15 cellular contexts compared by ENCODE assay signal in genomic region chr22:48070760-48071159, GRCh38.
"Had no signal": no experiment of that assay in that cellular context is flagged by ENCODE, and none has a peak within 500 bp of the region (broad histone marks: within the 10 kb centered on the region; RNA-seq: fewer than 3 reads in every experiment).

No MANE protein-coding gene starts in this region.

- H3K9me3 ChIP-seq: ascending aorta, lower lobe of right lung, neutrophil had no signal

- H3K4me3 ChIP-seq: ascending aorta, coronary artery, lower lobe of right lung, stomach had no signal

- H3K27ac ChIP-seq: ascending aorta, coronary artery, lower lobe of right lung, neutrophil, parathyroid adenoma, stomach had no signal

- H3K36me3 Mint-ChIP-seq: activated naive CD4-positive, alpha-beta T cell treated with anti-CD3 and anti-CD28 coated beads, Interleukin-2, amount 50 U/mL, for 24 hours; natural killer cell; stimulated activated effector memory CD8-positive, alpha-beta T cell treated with anti-CD3 and anti-CD28 coated beads, Interleukin-12 subunit alpha, Interleukin-12 subunit beta, amount 100 ng/mL, for 72 hours; type B pancreatic cell had no signal

- H3K27me3 ChIP-seq: ascending aorta, neutrophil, stomach had no signal

- H3K27ac Mint-ChIP-seq: activated naive CD4-positive, alpha-beta T cell treated with anti-CD3 and anti-CD28 coated beads, Interleukin-2, amount 50 U/mL, for 24 hours; natural killer cell; stimulated activated effector memory CD8-positive, alpha-beta T cell treated with anti-CD3 and anti-CD28 coated beads, Interleukin-12 subunit alpha, Interleukin-12 subunit beta, amount 100 ng/mL, for 72 hours; type B pancreatic cell had no signal

- H2AFZ ChIP-seq: parathyroid adenoma had no signal

- H3K9ac ChIP-seq: parathyroid adenoma had no signal

- H3K4me1 Mint-ChIP-seq: activated naive CD4-positive, alpha-beta T cell treated with anti-CD3 and anti-CD28 coated beads, Interleukin-2, amount 50 U/mL, for 24 hours; natural killer cell; stimulated activated effector memory CD8-positive, alpha-beta T cell treated with anti-CD3 and anti-CD28 coated beads, Interleukin-12 subunit alpha, Interleukin-12 subunit beta, amount 100 ng/mL, for 72 hours had no signal

- H3K79me2 ChIP-seq: parathyroid adenoma had no signal

- H3K4me1 ChIP-seq: ascending aorta, lower lobe of right lung, parathyroid adenoma, stomach had no signal

- H3K4me3 Mint-ChIP-seq: activated naive CD4-positive, alpha-beta T cell treated with anti-CD3 and anti-CD28 coated beads, Interleukin-2, amount 50 U/mL, for 24 hours; natural killer cell; stimulated activated effector memory CD8-positive, alpha-beta T cell treated with anti-CD3 and anti-CD28 coated beads, Interleukin-12 subunit alpha, Interleukin-12 subunit beta, amount 100 ng/mL, for 72 hours; type B pancreatic cell had no signal

- H3K9me3 Mint-ChIP-seq: activated naive CD4-positive, alpha-beta T cell treated with anti-CD3 and anti-CD28 coated beads, Interleukin-2, amount 50 U/mL, for 24 hours; natural killer cell; stimulated activated effector memory CD8-positive, alpha-beta T cell treated with anti-CD3 and anti-CD28 coated beads, Interleukin-12 subunit alpha, Interleukin-12 subunit beta, amount 100 ng/mL, for 72 hours; type B pancreatic cell had no signal

- DNase-seq: activated CD4-positive, alpha-beta T cell treated with anti-CD3 and anti-CD28 coated beads for 1 hour; activated gamma-delta T cell; hypothalamus; lower lobe of right lung; natural killer cell; stimulated activated CD4-positive, alpha-beta T cell treated with anti-CD3 and anti-CD28 coated beads, Interleukin-4, amount 100 ng/mL, for 24 hours; stomach had no signal

- H3K36me3 ChIP-seq: ascending aorta, lower lobe of right lung, neutrophil, stomach had no signal

- ATAC-seq: lower lobe of right lung; natural killer cell; sciatic nerve; stimulated activated effector memory CD8-positive, alpha-beta T cell treated with anti-CD3 and anti-CD28 coated beads, Interleukin-12 subunit alpha, Interleukin-12 subunit beta, amount 100 ng/mL, for 72 hours had no signal
